20 cellular contexts compared by ENCODE assay signal in genomic region chr2:208000701-208001395, GRCh38.
"Had no signal": no experiment of that assay in that cellular context is flagged by ENCODE, and none has a peak within 500 bp of the region (broad histone marks: within the 10 kb centered on the region; RNA-seq: fewer than 3 reads in every experiment).

No MANE protein-coding gene starts in this region.

- H3K27ac Mint-ChIP-seq: brain; mesothelial cell of epicardium; nephron progenitor cell; stimulated activated naive CD8-positive, alpha-beta T cell treated with anti-CD3 and anti-CD28 coated beads, Interleukin-15, amount 100 ng/mL, for 72 hours; T-helper 1 cell treated with Interleukin-12 subunit alpha and Interleukin-12 subunit beta and Interleukin-4 antibody, amounts not matched to agents 30 μg/mL and 1 μg/mL, for 36 hours had no signal

- H3K4me3 Mint-ChIP-seq: activated naive CD8-positive, alpha-beta T cell treated with anti-CD3 and anti-CD28 coated beads for 36 hours; brain; mesothelial cell of epicardium; nephron progenitor cell; stimulated activated naive CD8-positive, alpha-beta T cell treated with anti-CD3 and anti-CD28 coated beads, Interleukin-15, amount 100 ng/mL, for 72 hours; T-helper 1 cell treated with Interleukin-12 subunit alpha and Interleukin-12 subunit beta and Interleukin-4 antibody, amounts not matched to agents 30 μg/mL and 1 μg/mL, for 36 hours had no signal

- DNase-seq: activated CD4-positive, alpha-beta T cell treated with anti-CD3 and anti-CD28 coated beads for 1 hour; activated naive CD8-positive, alpha-beta T cell treated with anti-CD3 and anti-CD28 coated beads for 36 hours; central memory CD4-positive, alpha-beta T cell; dorsolateral prefrontal cortex; foreskin melanocyte; kidney; nephron progenitor cell; occipital lobe; stimulated activated naive CD8-positive, alpha-beta T cell treated with anti-CD3 and anti-CD28 coated beads, Interleukin-15, amount 100 ng/mL, for 72 hours; trophoblast cell had no signal

- H3K9me3 ChIP-seq: right atrium auricular region, vagina had no signal

- H3K36me3 ChIP-seq: right atrium auricular region had no signal

- H3K27ac ChIP-seq: dorsolateral prefrontal cortex, skin epidermis, vagina, VCaP had no signal

- H3K4me1 Mint-ChIP-seq: mesothelial cell of epicardium, nephron progenitor cell had no signal

- H3K9me3 Mint-ChIP-seq: activated naive CD8-positive, alpha-beta T cell treated with anti-CD3 and anti-CD28 coated beads for 36 hours; brain; mesothelial cell of epicardium; nephron progenitor cell; stimulated activated naive CD8-positive, alpha-beta T cell treated with anti-CD3 and anti-CD28 coated beads, Interleukin-15, amount 100 ng/mL, for 72 hours; T-helper 1 cell treated with Interleukin-12 subunit alpha and Interleukin-12 subunit beta and Interleukin-4 antibody, amounts not matched to agents 30 μg/mL and 1 μg/mL, for 36 hours had no signal

- ATAC-seq: left lobe of liver; stimulated activated naive CD8-positive, alpha-beta T cell treated with anti-CD3 and anti-CD28 coated beads, Interleukin-15, amount 100 ng/mL, for 72 hours had no signal

- H3K27me3 Mint-ChIP-seq: activated naive CD8-positive, alpha-beta T cell treated with anti-CD3 and anti-CD28 coated beads for 36 hours; brain; stimulated activated naive CD8-positive, alpha-beta T cell treated with anti-CD3 and anti-CD28 coated beads, Interleukin-15, amount 100 ng/mL, for 72 hours had no signal

- H3K27me3 ChIP-seq: dorsolateral prefrontal cortex, right atrium auricular region, vagina had no signal

- H3K4me3 ChIP-seq: dorsolateral prefrontal cortex, lung, right atrium auricular region, skin epidermis, vagina had no signal

- H3K4me1 ChIP-seq: vagina had no signal

- FAIRE-seq: colon, kidney had no signal
